Comparison of ENCODE assay signal across 27 cellular contexts in the genomic region with DNA sequence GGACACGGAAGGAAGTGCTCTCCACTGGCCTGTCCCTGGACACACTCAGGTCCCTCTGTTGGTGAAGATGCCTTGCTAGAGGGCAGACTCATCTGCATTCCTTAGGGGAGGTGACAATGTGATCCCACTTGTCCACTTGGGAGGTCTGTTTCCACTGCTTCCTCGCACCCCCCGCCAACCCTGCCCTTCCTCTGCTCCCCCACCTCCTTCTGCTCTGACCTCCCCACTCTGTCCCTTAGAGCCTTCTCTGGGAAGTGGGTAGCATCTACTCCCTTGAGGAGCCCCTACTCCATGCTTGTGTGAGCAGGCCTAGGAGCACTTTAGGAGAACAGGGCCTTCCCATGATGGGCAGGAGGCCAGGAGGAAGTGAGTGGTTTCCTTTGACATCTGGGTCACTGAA.
"Had no signal": no experiment of that assay in that cellular context is flagged by ENCODE, and none has a peak within 500 bp of the region (broad histone marks: within the 10 kb centered on the region; RNA-seq: fewer than 3 reads in every experiment).

No MANE protein-coding gene starts in this region.

- H3K27ac ChIP-seq: colonic mucosa, heart left ventricle, left ventricle myocardium inferior, neutrophil, ovary, right lobe of liver, tibial artery had no signal

- H3K4me1 ChIP-seq: colonic mucosa, heart left ventricle, left ventricle myocardium inferior, right lobe of liver, tibial artery had no signal

- H3K9me3 ChIP-seq: colonic mucosa, neutrophil, ovary, right lobe of liver had no signal

- H3K27me3 ChIP-seq: colonic mucosa, neutrophil, ovary, right lobe of liver, tibial artery had no signal

- H3K4me1 Mint-ChIP-seq: activated B cell treated with CpG ODN at 0.5 μM for 24 hours; activated CD8-positive, alpha-beta memory T cell treated with anti-CD3 and anti-CD28 coated beads, Interleukin-2, amount 10 ng/mL, durations not matched to agents 7 days and 5 days had no signal

- H3K4me3 ChIP-seq: colonic mucosa, heart left ventricle, left ventricle myocardium inferior, lung, ovary, right lobe of liver, tibial artery had no signal

- H3K36me3 ChIP-seq: colonic mucosa, heart left ventricle, left ventricle myocardium inferior, neutrophil, ovary, right lobe of liver, tibial artery had no signal

- H3K27ac Mint-ChIP-seq: activated B cell treated with CpG ODN at 0.5 μM for 24 hours; activated CD8-positive, alpha-beta memory T cell treated with anti-CD3 and anti-CD28 coated beads, Interleukin-2, amount 10 ng/mL, durations not matched to agents 7 days and 5 days; activated CD8-positive, alpha-beta T cell treated with anti-CD3 and anti-CD28 coated beads, Interleukin-2, amount 10 ng/mL, durations not matched to agents 7 days and 5 days; activated naive CD4-positive, alpha-beta T cell treated with anti-CD3 and anti-CD28 coated beads, Interleukin-2, amount 50 U/mL, for 72 hours; natural killer cell; stimulated activated naive CD8-positive, alpha-beta T cell treated with anti-CD3 and anti-CD28 coated beads, Interleukin-15, Interleukin-2, amounts not matched to agents 100 ng/mL and 50 ng/mL, for 24 hours; T-helper 2 cell treated with Interferon-gamma antibody and Interleukin-4, amounts not matched to agents 5 μg/mL and 100 μg/mL, for 36 hours had no signal

- H3K4me3 Mint-ChIP-seq: activated B cell treated with CpG ODN at 0.5 μM for 24 hours; activated CD8-positive, alpha-beta memory T cell treated with anti-CD3 and anti-CD28 coated beads, Interleukin-2, amount 10 ng/mL, durations not matched to agents 7 days and 5 days; activated CD8-positive, alpha-beta T cell treated with anti-CD3 and anti-CD28 coated beads, Interleukin-2, amount 10 ng/mL, durations not matched to agents 7 days and 5 days; natural killer cell; stimulated activated naive CD8-positive, alpha-beta T cell treated with anti-CD3 and anti-CD28 coated beads, Interleukin-15, Interleukin-2, amounts not matched to agents 100 ng/mL and 50 ng/mL, for 24 hours; T-helper 2 cell treated with Interferon-gamma antibody and Interleukin-4, amounts not matched to agents 5 μg/mL and 100 μg/mL, for 36 hours had no signal

- ATAC-seq: activated CD8-positive, alpha-beta memory T cell treated with anti-CD3 and anti-CD28 coated beads, Interleukin-2, amount 10 ng/mL, durations not matched to agents 7 days and 5 days; activated CD8-positive, alpha-beta T cell treated with anti-CD3 and anti-CD28 coated beads, Interleukin-2, amount 10 ng/mL, durations not matched to agents 7 days and 5 days; activated naive CD4-positive, alpha-beta T cell treated with anti-CD3 and anti-CD28 coated beads, Interleukin-2, amount 50 U/mL, for 72 hours; natural killer cell had no signal

- H3K36me3 Mint-ChIP-seq: activated CD8-positive, alpha-beta memory T cell treated with anti-CD3 and anti-CD28 coated beads, Interleukin-2, amount 10 ng/mL, durations not matched to agents 7 days and 5 days had no signal

- DNase-seq: activated B cell treated with CpG ODN at 0.5 μM for 24 hours; activated CD8-positive, alpha-beta memory T cell treated with anti-CD3 and anti-CD28 coated beads, Interleukin-2, amount 10 ng/mL, durations not matched to agents 7 days and 5 days; activated CD8-positive, alpha-beta T cell treated with anti-CD3 and anti-CD28 coated beads, Interleukin-2, amount 10 ng/mL, durations not matched to agents 7 days and 5 days; activated naive CD4-positive, alpha-beta T cell; activated T-cell treated with anti-CD3 and anti-CD28 coated beads, Interleukin-2, amount 50 U/mL, for 48 hours; anterior cingulate cortex; cerebellar nuclear complex; colonic mucosa; effector memory CD4-positive, alpha-beta T cell; erythroblast; heart left ventricle; kidney glomerular epithelial cell; left ventricle myocardium inferior; mesendoderm; natural killer cell; ovary; right lobe of liver; stimulated activated CD4-positive, alpha-beta T cell treated with anti-CD3 and anti-CD28 coated beads, Interleukin-12 subunit alpha, Interleukin-12 subunit beta, amount 100 ng/mL, for 4 hours; stimulated activated CD4-positive, alpha-beta T cell treated with anti-CD3 and anti-CD28 coated beads, Interleukin-4, amount 100 ng/mL, for 1 hour; substantia nigra; T-helper 1 cell; tibial artery had no signal

- H3K27me3 Mint-ChIP-seq: activated B cell treated with CpG ODN at 0.5 μM for 24 hours; activated CD8-positive, alpha-beta memory T cell treated with anti-CD3 and anti-CD28 coated beads, Interleukin-2, amount 10 ng/mL, durations not matched to agents 7 days and 5 days; stimulated activated naive CD8-positive, alpha-beta T cell treated with anti-CD3 and anti-CD28 coated beads, Interleukin-15, Interleukin-2, amounts not matched to agents 100 ng/mL and 50 ng/mL, for 24 hours had no signal
